In the genomic region with DNA sequence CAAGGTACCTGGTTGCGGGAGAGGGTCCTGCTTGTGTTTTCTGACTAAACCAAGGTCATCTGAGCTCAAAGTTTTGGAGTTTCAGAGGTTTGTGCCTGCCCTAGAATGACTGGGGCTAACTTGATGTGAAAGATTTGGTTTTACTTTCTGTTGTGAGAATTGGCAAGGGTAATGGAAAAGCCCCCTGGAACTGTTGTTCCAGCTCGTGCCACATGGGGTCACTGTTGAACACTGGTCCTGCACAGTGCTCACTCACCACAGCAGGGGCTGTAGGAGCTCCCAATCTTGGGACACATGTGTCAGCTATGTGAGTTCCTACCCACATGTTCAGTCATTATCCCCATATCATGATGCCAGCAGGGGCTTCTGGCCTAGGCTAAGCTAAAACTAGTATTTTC, we compare ENCODE assay signal across 8 cellular contexts. TPM values are rescaled to one million over a fixed set of nuclear protein-coding genes. Genes with fewer than 3 reads are reported as not detected.
A peak's percentile ranks its signal among the peaks of the same experiment; 100 is the strongest.
DNase-seq lines count a peak whose midpoint lies in the region; ATAC-seq, FAIRE-seq and TF ChIP-seq lines count a peak whose summit lies in the region.

No MANE protein-coding gene starts in this region.

- peaks cover 10% of the 10 kb centered on the region for H3K4me1 Mint-ChIP-seq in activated T-helper 17 cell treated with anti-CD3 and anti-CD28 coated beads, Interleukin-2, amount 50 U/mL, for 72 hours

- POLR2A ChIA-PET in AG04449 (lab: Yijun Ruan, JAX) = no interaction called here

- H3K4me3 ChIP-seq in AG04449 (ENCODE audit: low read depth, low read length) = no peak overlapping the region

- CTCF ChIA-PET in AG04449 (lab: Yijun Ruan, JAX) = interaction anchor here (0.8 to 7.2 kb wide), 15 partner anchors 8 to 621 kb away, joined by 3 to 57 read pairs (median 4); no protein-coding TSS in a partner anchor

- ATAC-seq in activated T-helper 17 cell treated with anti-CD3 and anti-CD28 coated beads, Interleukin-2, amount 50 U/mL, for 72 hours (replicated peaks) = peak; percentile 85
- ATAC-seq in HG03521 (IDR thresholded peaks at IDR 0.05; ENCODE audit: unreplicated experiment) = no peak
- ATAC-seq in HG02642 (IDR thresholded peaks at IDR 0.05; ENCODE audit: poor library complexity, unreplicated experiment) = no peak

- H3K4me3 Mint-ChIP-seq in activated T-helper 17 cell treated with anti-CD3 and anti-CD28 coated beads, Interleukin-2, amount 50 U/mL, for 72 hours = peak overlapping the region; percentile 34

- peak; percentile 41 for TF ChIP-seq CTCF in AG04449 (IDR thresholded peaks at IDR 0.05; ENCODE audit: insufficient read depth, low read length, missing control alignments)

- FAIRE-seq in GM18507 (lab: Jason Lieb, UNC) = peak; percentile 70

- H3K36me3 Mint-ChIP-seq in activated T-helper 17 cell treated with anti-CD3 and anti-CD28 coated beads, Interleukin-2, amount 50 U/mL, for 72 hours (ENCODE audit: low read depth) = no peaks in the 10 kb centered on the region

- H3K9me3 Mint-ChIP-seq in activated T-helper 17 cell treated with anti-CD3 and anti-CD28 coated beads, Interleukin-2, amount 50 U/mL, for 72 hours = no peaks in the 10 kb centered on the region

- H3K27me3 Mint-ChIP-seq in activated T-helper 17 cell treated with anti-CD3 and anti-CD28 coated beads, Interleukin-2, amount 50 U/mL, for 72 hours = no peaks in the 10 kb centered on the region

- DNase-seq in AG04449 (ENCODE audit: low read depth, low spot score) (no peak), GM18507 (ENCODE audit: extremely low spot score, insufficient read length, low read depth) (peak; percentile 28), NCI-H748 (lab: John Stamatoyannopoulos, UW; ENCODE audit: unreplicated experiment) (peak; percentile 69), left kidney (ENCODE audit: low read depth, low spot score) (peak; percentile 51), NCI-H1092 (lab: John Stamatoyannopoulos, UW) (no peak)

- H3K27ac Mint-ChIP-seq in activated T-helper 17 cell treated with anti-CD3 and anti-CD28 coated beads, Interleukin-2, amount 50 U/mL, for 72 hours = no peak overlapping the region

RNA-seq across cellular contexts. Expression of a gene that starts 6.5 kb away (rescaled TPM):
- total RNA-seq in activated T-helper 17 cell treated with anti-CD3 and anti-CD28 coated beads, Interleukin-2, amount 50 U/mL, for 72 hours = not detected

Comparison
In these comparisons a context has a peak if more than half of its experiments do, and no peak if none do; other contexts are left out.
1. DNase-seq: peak in GM18507 (single experiment), NCI-H748 (single experiment) and left kidney (single experiment); none in AG04449 (single experiment) and NCI-H1092 (single experiment).